ENCODE assay signal across 24 cellular contexts in the genomic region with DNA sequence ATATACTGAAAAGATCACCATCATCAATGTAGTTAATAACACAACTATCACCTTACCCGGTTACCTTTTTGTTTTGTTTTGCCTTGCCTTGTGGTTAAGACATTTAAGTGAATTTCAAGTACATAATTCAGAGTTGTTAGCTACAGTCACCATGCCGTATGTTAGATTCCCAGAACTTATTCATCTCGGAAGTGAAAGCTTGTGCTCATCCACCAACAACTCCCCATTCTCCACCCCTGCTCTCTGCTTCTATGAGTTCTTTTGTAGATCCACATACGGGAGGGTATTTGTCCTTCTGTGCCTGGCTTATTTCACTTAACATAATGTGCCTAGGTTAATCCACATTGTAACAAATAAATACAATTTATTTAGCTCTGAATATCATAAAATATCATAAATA.
"Had no signal": no experiment of that assay in that cellular context is flagged by ENCODE, and none has a peak within 500 bp of the region (broad histone marks: within the 10 kb centered on the region; RNA-seq: fewer than 3 reads in every experiment).

No MANE protein-coding gene starts in this region.

- ATAC-seq: natural killer cell; psoas muscle; right cardiac atrium; right lobe of liver; stimulated activated effector memory CD8-positive, alpha-beta T cell treated with anti-CD3 and anti-CD28 coated beads, Interleukin-12 subunit alpha, Interleukin-12 subunit beta, amount 100 ng/mL, for 72 hours; stimulated activated naive B cell treated with anti-CD40 and anti-IgM and Interleukin-4, amounts not matched to agents 10 μg/mL and 1 μg/mL and 100 μg/mL, for 72 hours had no signal

- DNase-seq: natural killer cell; occipital lobe; ovary; posterior cingulate gyrus; psoas muscle; right cardiac atrium; right lobe of liver; sigmoid colon; small intestine; stimulated activated CD4-positive, alpha-beta T cell treated with anti-CD3 and anti-CD28 coated beads, Interleukin-15, amount 100 ng/mL, for 24 hours; stimulated activated CD4-positive, alpha-beta T cell treated with anti-CD3 and anti-CD28 coated beads, Interleukin-2, amount 100 ng/mL, for 24 hours; stimulated activated CD4-positive, alpha-beta T cell treated with anti-CD3 and anti-CD28 coated beads, Interleukin-2, amount 100 ng/mL, for 48 hours; stimulated activated CD4-positive, alpha-beta T cell treated with anti-CD3 and anti-CD28 coated beads, Interleukin-4, amount 100 ng/mL, for 24 hours; stimulated activated naive B cell treated with anti-CD40 and anti-IgM and Interleukin-4, amounts not matched to agents 10 μg/mL and 1 μg/mL and 100 μg/mL, for 72 hours; stimulated activated naive CD4-positive, alpha-beta T cell treated with Interleukin-2 at 50 U/mL for 16 hours; stomach; thyroid gland; trophoblast cell; upper lobe of left lung had no signal

- H3K4me1 Mint-ChIP-seq: natural killer cell; nephron; stimulated activated effector memory CD8-positive, alpha-beta T cell treated with anti-CD3 and anti-CD28 coated beads, Interleukin-12 subunit alpha, Interleukin-12 subunit beta, amount 100 ng/mL, for 72 hours; stimulated activated naive B cell treated with anti-CD40 and anti-IgM and Interleukin-4, amounts not matched to agents 10 μg/mL and 1 μg/mL and 100 μg/mL, for 72 hours had no signal

- H3K27ac Mint-ChIP-seq: natural killer cell; nephron; neural progenitor cell; progenitor cell of endocrine pancreas; stimulated activated effector memory CD8-positive, alpha-beta T cell treated with anti-CD3 and anti-CD28 coated beads, Interleukin-12 subunit alpha, Interleukin-12 subunit beta, amount 100 ng/mL, for 72 hours; stimulated activated naive B cell treated with anti-CD40 and anti-IgM and Interleukin-4, amounts not matched to agents 10 μg/mL and 1 μg/mL and 100 μg/mL, for 72 hours had no signal

- H3K27me3 Mint-ChIP-seq: progenitor cell of endocrine pancreas had no signal

- H3K9me3 Mint-ChIP-seq: natural killer cell; neural progenitor cell; stimulated activated effector memory CD8-positive, alpha-beta T cell treated with anti-CD3 and anti-CD28 coated beads, Interleukin-12 subunit alpha, Interleukin-12 subunit beta, amount 100 ng/mL, for 72 hours had no signal

- H3K4me3 Mint-ChIP-seq: natural killer cell; nephron; neural progenitor cell; stimulated activated effector memory CD8-positive, alpha-beta T cell treated with anti-CD3 and anti-CD28 coated beads, Interleukin-12 subunit alpha, Interleukin-12 subunit beta, amount 100 ng/mL, for 72 hours; stimulated activated naive B cell treated with anti-CD40 and anti-IgM and Interleukin-4, amounts not matched to agents 10 μg/mL and 1 μg/mL and 100 μg/mL, for 72 hours had no signal

- FAIRE-seq: urothelium cell line had no signal

- H3K36me3 Mint-ChIP-seq: natural killer cell; neural progenitor cell; stimulated activated effector memory CD8-positive, alpha-beta T cell treated with anti-CD3 and anti-CD28 coated beads, Interleukin-12 subunit alpha, Interleukin-12 subunit beta, amount 100 ng/mL, for 72 hours; stimulated activated naive B cell treated with anti-CD40 and anti-IgM and Interleukin-4, amounts not matched to agents 10 μg/mL and 1 μg/mL and 100 μg/mL, for 72 hours had no signal
